In genomic region chr1:85201340-85202091, GRCh38 we compare ENCODE assay signal across 8 cellular contexts. TPM values are rescaled to one million over a fixed set of nuclear protein-coding genes. Genes with fewer than 3 reads are reported as not detected.
DNase-seq lines count a peak whose midpoint lies in the region; ATAC-seq and TF ChIP-seq lines count a peak whose summit lies in the region.

No MANE protein-coding gene starts in this region.

- DNase-seq in NCI-H2107 (lab: John Stamatoyannopoulos, UW) (peak; percentile 15), NCI-H2107 treated with DMSO at 0.1 percent for 48 hours (lab: John Stamatoyannopoulos, UW; ENCODE audit: unreplicated experiment) (no peak), NCI-H510A (lab: John Stamatoyannopoulos, UW) (peak; percentile 70), activated T-cell treated with anti-CD3 and anti-CD28 coated beads for 24 hours (ENCODE audit: low read depth) (peak; percentile 35), epithelial cell of proximal tubule (ENCODE audit: low read depth) (no peak)
- peak; percentile 24 to 36 for DNase-seq in stimulated activated CD8-positive, alpha-beta memory T cell treated with anti-CD3 and anti-CD28 coated beads, Interleukin-7, amount 100 ng/mL, for 1 hour (ENCODE audit: low read depth in 2 of 2)

- H3K27me3 ChIP-seq in mucosa of stomach (ENCODE audit: control insufficient read depth, insufficient read depth, low read length): no peaks in the 10 kb centered on the region

- TF ChIP-seq CTCF in epithelial cell of proximal tubule (conservative IDR thresholded peaks at IDR 0.05; ENCODE audit: low read depth, low read length): peak; percentile 15

- H3K9ac ChIP-seq in mucosa of stomach (ENCODE audit: low read length): peak overlapping the region; percentile 95

- no peaks in the 10 kb centered on the region for H3K4me1 ChIP-seq in mucosa of stomach (ENCODE audit: control insufficient read depth, insufficient read depth, low read length)

- no peaks in the 10 kb centered on the region for H3K9me3 ChIP-seq in mucosa of stomach (ENCODE audit: control insufficient read depth, low read length)

- H3K36me3 ChIP-seq in mucosa of stomach (ENCODE audit: control insufficient read depth, insufficient read depth, low read length): no peaks in the 10 kb centered on the region

- peak; percentile 56 for ATAC-seq in HG02943 (IDR thresholded peaks at IDR 0.05; ENCODE audit: low read depth, unreplicated experiment)

- peak overlapping the region; percentile 86 for H3K4me3 ChIP-seq in epithelial cell of proximal tubule (ENCODE audit: low read depth, low read length)
- peak overlapping the region; percentile 82 for H3K4me3 ChIP-seq in mucosa of stomach (ENCODE audit: low read length)

RNA-seq across cellular contexts. Expression of gene SYDE2, which starts 0.7 kb away (rescaled TPM):
- total RNA-seq in epithelial cell of proximal tubule: 2.9 and 4.7 TPM in 2 replicates

RNA-seq across cellular contexts. Expression of gene C1orf52, which starts 57.9 kb away (rescaled TPM):
- 15.4 and 19.2 TPM in 2 replicates for total RNA-seq in epithelial cell of proximal tubule

Comparison
In these comparisons a context has a peak if more than half of its experiments do, and no peak if none do; other contexts are left out.
1. DNase-seq: peak in NCI-H2107 (single experiment), NCI-H510A (single experiment), activated T-cell treated with anti-CD3 and anti-CD28 coated beads for 24 hours (single experiment) and stimulated activated CD8-positive, alpha-beta memory T cell treated with anti-CD3 and anti-CD28 coated beads, Interleukin-7, amount 100 ng/mL, for 1 hour (2 of 2); none in NCI-H2107 treated with DMSO at 0.1 percent for 48 hours (single experiment) and epithelial cell of proximal tubule (single experiment).